In the genomic region with DNA sequence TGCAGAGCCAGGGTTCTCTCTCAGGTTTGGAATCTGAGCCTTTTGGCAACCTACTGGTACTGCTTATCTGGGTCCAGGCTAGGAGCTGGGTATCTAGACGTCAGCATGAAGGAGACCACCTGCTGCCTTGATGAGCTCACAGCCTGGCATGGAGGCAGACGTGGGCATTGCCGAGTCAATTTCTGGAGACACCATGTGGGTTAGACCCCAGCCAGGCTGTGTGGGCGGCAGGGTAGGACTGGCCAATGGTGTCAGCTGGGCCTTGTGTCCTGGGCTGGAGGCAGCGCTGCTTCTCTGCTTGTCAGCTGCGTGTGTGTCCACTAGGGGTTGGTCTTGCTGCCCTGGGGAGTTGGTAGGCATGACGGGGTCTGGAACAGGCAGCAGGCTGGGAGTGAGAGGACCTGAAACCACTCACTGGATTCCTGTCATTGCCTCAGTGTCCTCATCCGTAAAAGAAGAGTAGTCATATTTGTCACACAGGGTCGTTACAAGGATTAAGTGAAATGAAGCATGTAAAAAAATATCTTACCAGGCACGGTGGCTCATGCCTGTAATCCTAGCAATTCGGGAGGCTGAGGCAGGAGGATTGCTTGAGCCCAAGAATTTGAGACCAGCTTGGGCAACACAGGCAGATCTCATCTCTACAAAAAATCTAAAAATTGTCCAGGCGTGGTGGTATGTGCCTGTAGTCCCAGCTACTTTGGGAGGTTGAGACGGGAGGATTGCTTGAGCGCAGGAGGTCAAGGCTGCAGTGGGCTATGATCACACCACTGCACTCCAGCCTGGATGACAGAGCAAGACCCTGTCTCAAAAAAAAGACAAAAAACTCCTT, we compare ENCODE assay signal across 13 cellular contexts. TPM values are rescaled to one million over a fixed set of nuclear protein-coding genes. Genes with fewer than 3 reads are reported as not detected.
DNase-seq lines count a peak whose midpoint lies in the region; ATAC-seq, FAIRE-seq and TF ChIP-seq lines count a peak whose summit lies in the region.
"Had no signal": no experiment of that assay in that cellular context is flagged by ENCODE, and none has a peak within 500 bp of the region (broad histone marks: within the 10 kb centered on the region; RNA-seq: fewer than 3 reads in every experiment).

No MANE protein-coding gene starts in this region.

- H3K14ac ChIP-seq in H1 (ENCODE audit: insufficient read length) = no peak overlapping the region

- peak overlapping the region; percentile 82; the same call in 1 of the 2 replicates for H2BK12ac ChIP-seq in H1 (ENCODE audit: low read depth, low read length)

- no peak overlapping the region for H4K8ac ChIP-seq in H1 (ENCODE audit: extremely low read depth, insufficient read depth, low read length)

- peak overlapping the region; percentile 6; the same call in 1 of the 2 replicates for H2BK5ac ChIP-seq in H1 (ENCODE audit: low read depth, low read length)

- no peaks in the 10 kb centered on the region for H3K23me2 ChIP-seq in H1 (ENCODE audit: low read depth, low read length)

- H3K9me3 Mint-ChIP-seq in activated naive CD4-positive, alpha-beta T cell treated with anti-CD3 and anti-CD28 coated beads, Interleukin-2, amount 10 ng/mL, durations not matched to agents 7 days and 5 days = no peaks in the 10 kb centered on the region
- H3K9me3 Mint-ChIP-seq in activated naive CD4-positive, alpha-beta T cell treated with anti-CD3 and anti-CD28 coated beads, Interleukin-2, amount 50 U/mL, for 72 hours = no peaks in the 10 kb centered on the region
- H3K9me3 Mint-ChIP-seq in mesothelial cell of epicardium = no peaks in the 10 kb centered on the region

- no peaks in the 10 kb centered on the region for H3K36me3 ChIP-seq in H1 (ENCODE audit: control insufficient read depth in 2 of 4, insufficient read depth in 4 of 4, low read length in 3 of 4)
- H3K36me3 ChIP-seq in vagina = no peaks in the 10 kb centered on the region

- no peaks in the 10 kb centered on the region for H3K9me3 ChIP-seq in H1 (ENCODE audit: insufficient read depth in 2 of 2, low read depth in 1 of 2, low read length in 1 of 2)
- no peaks in the 10 kb centered on the region for H3K9me3 ChIP-seq in vagina

- H4K5ac ChIP-seq in H1 (ENCODE audit: insufficient read length, low read depth, low read length) = no peak overlapping the region

- TF ChIP-seq CTCF in H1 (IDR thresholded peaks at IDR 0.05; ENCODE audit: control extremely low read depth in 1 of 3, insufficient read depth in 1 of 3, low read depth in 1 of 3, low read length in 3 of 3) (peak; percentile 53 to 67 (median 57)), mesothelial cell of epicardium (IDR thresholded peaks at IDR 0.05; ENCODE audit: unreplicated experiment) (no peak), vagina (IDR thresholded peaks at IDR 0.05) (no peak)

- no peak overlapping the region for H2AFZ ChIP-seq in H1 (ENCODE audit: low read length)

- H3K4me3 ChIP-seq in H1 (ENCODE audit: extremely low read depth in 1 of 4, insufficient read depth in 2 of 4, low read depth in 3 of 4, low read length in 4 of 4) = no peak overlapping the region
- H3K4me3 ChIP-seq in vagina = no peak overlapping the region

- H3K4me3 Mint-ChIP-seq in activated naive CD4-positive, alpha-beta T cell treated with anti-CD3 and anti-CD28 coated beads, Interleukin-2, amount 10 ng/mL, durations not matched to agents 7 days and 5 days = no peak overlapping the region
- no peak overlapping the region for H3K4me3 Mint-ChIP-seq in mesothelial cell of epicardium
- H3K4me3 Mint-ChIP-seq: activated naive CD8-positive, alpha-beta T cell had no signal

- peak overlapping the region; percentile 88 for H3K4ac ChIP-seq in H1 (replicated peaks; ENCODE audit: insufficient read length, low read depth, low read length)

- H2BK20ac ChIP-seq in H1 (ENCODE audit: low read length) = no peak overlapping the region; the same call in 1 of the 2 replicates

- peaks cover 11% of the 10 kb centered on the region for H3K4me1 Mint-ChIP-seq in activated naive CD4-positive, alpha-beta T cell treated with anti-CD3 and anti-CD28 coated beads, Interleukin-2, amount 10 ng/mL, durations not matched to agents 7 days and 5 days
- H3K4me1 Mint-ChIP-seq in mesothelial cell of epicardium = peaks cover 43% of the 10 kb centered on the region

- peak; percentile 23 to 45; a peak in 2 of 4 replicates for TF ChIP-seq RAD21 in H1 (IDR thresholded peaks at IDR 0.05 in 1 of 2, conservative IDR thresholded peaks at IDR 0.05 in 1 of 2; ENCODE audit: low read depth in 2 of 2, low read length in 2 of 2)

- H3K18ac ChIP-seq in H1 (ENCODE audit: extremely low read depth, low read length) = no peak overlapping the region

- no peak for DNase-seq in activated naive CD4-positive, alpha-beta T cell treated with anti-CD3 and anti-CD28 coated beads, Interleukin-2, amount 10 ng/mL, durations not matched to agents 7 days and 5 days
- DNase-seq in activated naive CD4-positive, alpha-beta T cell treated with anti-CD3 and anti-CD28 coated beads, Interleukin-2, amount 50 U/mL, for 72 hours (ENCODE audit: low spot score in 2 of 2) = no peak
- DNase-seq in H1 (ENCODE audit: low read depth in 1 of 2, low spot score in 2 of 2) = no peak
- no peak for DNase-seq in mesothelial cell of epicardium (ENCODE audit: low spot score in 2 of 2, unreplicated experiment in 2 of 2)
- DNase-seq in vagina (ENCODE audit: extremely low spot score in 2 of 2) = no peak
- DNase-seq in SHP77 treated with DMSO at 0.1 percent for 48 hours (lab: John Stamatoyannopoulos, UW) = no peak
- DNase-seq: activated CD4-positive, alpha-beta T cell treated with anti-CD3 and anti-CD28 coated beads, Interleukin-2, amount 50 U/mL, for 1 hour; NCI-H2107 had no signal

- H2BK120ac ChIP-seq in H1 (replicated peaks; ENCODE audit: low read depth, low read length) = no peak overlapping the region

- no peak overlapping the region for H3K4me2 ChIP-seq in H1 (ENCODE audit: insufficient read depth in 1 of 2, low read depth in 2 of 2, low read length in 2 of 2)

- H3K27ac ChIP-seq in H1 (ENCODE audit: low read depth, low read length) (no peak overlapping the region), vagina (peak overlapping the region; percentile 93)

- H4K20me1 ChIP-seq in H1 (replicated peaks in 1 of 2; ENCODE audit: control insufficient read depth in 1 of 2, insufficient read depth in 2 of 2, low read length in 2 of 2) = no peaks in the 10 kb centered on the region

- no peak for ATAC-seq in activated naive CD4-positive, alpha-beta T cell treated with anti-CD3 and anti-CD28 coated beads, Interleukin-2, amount 50 U/mL, for 72 hours
- ATAC-seq in GM19397 (IDR thresholded peaks at IDR 0.05; ENCODE audit: unreplicated experiment) (no peak), HG02981 (IDR thresholded peaks at IDR 0.05; ENCODE audit: unreplicated experiment) (no peak)

- H3K27me3 Mint-ChIP-seq in activated naive CD4-positive, alpha-beta T cell treated with anti-CD3 and anti-CD28 coated beads, Interleukin-2, amount 10 ng/mL, durations not matched to agents 7 days and 5 days = no peaks in the 10 kb centered on the region
- no peaks in the 10 kb centered on the region for H3K27me3 Mint-ChIP-seq in mesothelial cell of epicardium (ENCODE audit: low read depth)
- H3K27me3 Mint-ChIP-seq: activated naive CD8-positive, alpha-beta T cell had no signal

- FAIRE-seq in H1 (lab: Jason Lieb, UNC) = no peak

- H3K4me1 ChIP-seq in H1 (replicated peaks in 1 of 4; ENCODE audit: control insufficient read depth in 3 of 4, insufficient read depth in 4 of 4, low read length in 3 of 4) (peaks cover 0 to 21% (median 8%) of the 10 kb centered on the region in 4 experiments; a peak in 6 of 7 replicates), vagina (peaks cover 54% of the 10 kb centered on the region)

- TF ChIP-seq POLR2A in H1 (IDR thresholded peaks at IDR 0.05; ENCODE audit: control extremely low read depth in 1 of 2, low read depth in 2 of 2, low read length in 2 of 2) = no peak
- TF ChIP-seq POLR2A in vagina (IDR thresholded peaks at IDR 0.05) = no peak

- CTCF ChIA-PET in activated naive CD4-positive, alpha-beta T cell treated with anti-CD3 and anti-CD28 coated beads, Interleukin-2, amount 10 ng/mL, durations not matched to agents 7 days and 5 days (lab: Charles Lee) = interaction anchor here (2.5 kb wide), 1 partner anchor 11 kb away, joined by 5 read pairs; no protein-coding TSS in a partner anchor
- CTCF ChIA-PET in H1 (lab: Charles Lee; ENCODE audit: partially characterized antibody) = interaction anchor here (0.8 to 14.7 kb wide), 15 partner anchors 12 to 161 kb away, joined by 3 to 388 read pairs (median 5); a partner anchor contains a TSS

- H3K27me3 ChIP-seq in H1 (replicated peaks in 1 of 4; ENCODE audit: control insufficient read depth in 3 of 4, extremely low read depth in 1 of 4, insufficient read depth in 3 of 4, low read length in 3 of 4) (no peaks in the 10 kb centered on the region), vagina (no peaks in the 10 kb centered on the region)

- H4K91ac ChIP-seq in H1 (replicated peaks; ENCODE audit: insufficient read length, low read length) = no peak overlapping the region

- no peak for TF ChIP-seq EP300 in H1 (IDR thresholded peaks at IDR 0.05; ENCODE audit: borderline replicate concordance in 1 of 2, low read depth in 2 of 2, low read length in 2 of 2)

- no peak overlapping the region for H2AK5ac ChIP-seq in H1 (ENCODE audit: low read depth, low read length)

- WGBS in H1 (ENCODE audit: extremely low coverage in 1 of 2, insufficient coverage in 1 of 2, insufficient read length in 1 of 2, insufficient replicate concordance in 2 of 2, low coverage in 1 of 2, low lambda C conversion rate in 2 of 2, missing lambda C conversion rate in 1 of 2), 2 experiments = 90% methylated on average over 14 of the region's 14 CpGs; no CpG with 5 or more reads in 1 of the 2 experiments

- no peaks in the 10 kb centered on the region for H3K36me3 Mint-ChIP-seq in activated naive CD4-positive, alpha-beta T cell treated with anti-CD3 and anti-CD28 coated beads, Interleukin-2, amount 10 ng/mL, durations not matched to agents 7 days and 5 days
- H3K36me3 Mint-ChIP-seq in activated naive CD4-positive, alpha-beta T cell treated with anti-CD3 and anti-CD28 coated beads, Interleukin-2, amount 50 U/mL, for 72 hours = no peaks in the 10 kb centered on the region
- H3K36me3 Mint-ChIP-seq in mesothelial cell of epicardium = no peaks in the 10 kb centered on the region
- H3K36me3 Mint-ChIP-seq: activated naive CD8-positive, alpha-beta T cell had no signal

- H3K56ac ChIP-seq in H1 (replicated peaks; ENCODE audit: insufficient read length, low read depth, low read length) = no peak overlapping the region

- intact Hi-C loops in vagina (cut with DNase I) = loop anchor here (5.0 kb wide), 1 partner anchor 44 kb away; a partner anchor contains a TSS

- POLR2A ChIA-PET in H1 (lab: Charles Lee; ENCODE audit: partially characterized antibody) = interaction anchor here (1.1 to 2.0 kb wide), 5 partner anchors 9 to 86 kb away, joined by 3 to 12 read pairs (median 4); no protein-coding TSS in a partner anchor

- peaks cover 0 to 6% of the 10 kb centered on the region in 2 experiments; a peak in 1 of 4 replicates for H3K79me2 ChIP-seq in H1 (ENCODE audit: control insufficient read depth in 1 of 2, insufficient read depth in 2 of 2, low read length in 2 of 2)

- H3K23ac ChIP-seq in H1 (ENCODE audit: insufficient read length) = no peak overlapping the region

- H2BK15ac ChIP-seq in H1 (ENCODE audit: low read length) = peak overlapping the region; percentile 89; the same call in 1 of the 2 replicates

- peaks cover 2% of the 10 kb centered on the region; the same call in 1 of the 2 replicates for H3K79me1 ChIP-seq in H1 (ENCODE audit: low read depth, low read length)

- peak overlapping the region; percentile 33 for H3K27ac Mint-ChIP-seq in activated naive CD4-positive, alpha-beta T cell treated with anti-CD3 and anti-CD28 coated beads, Interleukin-2, amount 10 ng/mL, durations not matched to agents 7 days and 5 days
- H3K27ac Mint-ChIP-seq in activated naive CD4-positive, alpha-beta T cell treated with anti-CD3 and anti-CD28 coated beads, Interleukin-2, amount 50 U/mL, for 72 hours = no peak overlapping the region
- peak overlapping the region; percentile 44 for H3K27ac Mint-ChIP-seq in mesothelial cell of epicardium
- H3K27ac Mint-ChIP-seq: activated naive CD8-positive, alpha-beta T cell had no signal

- no peak overlapping the region for H3K9ac ChIP-seq in H1 (replicated peaks in 1 of 4; ENCODE audit: extremely low read depth in 1 of 4, low read depth in 3 of 4, low read length in 3 of 4)

RNA-seq across cellular contexts. Expression of a gene that starts 31.7 kb away (rescaled TPM):
- total RNA-seq in activated naive CD4-positive, alpha-beta T cell treated with anti-CD3 and anti-CD28 coated beads, Interleukin-2, amount 50 U/mL, for 72 hours = under 1 TPM; 0.25 to 0.39 TPM
- not detected in 2 replicates for total RNA-seq in H1 (2021; fragmentation: NEBNext Ultra II Directional; extraction: Animal tissue kit (Norgen Biotek cat#: 25700))
- not detected in 2 replicates for polyA plus RNA-seq in H1 (2011; rRNA removed)
- polyA plus RNA-seq in H1 (2011; cell fraction: cytosol; rRNA removed) = not detected
- not detected for polyA plus RNA-seq in H1 (2011; cell fraction: nucleus; rRNA removed)
- polyA plus RNA-seq in H1 (2012, experiment 1 of 2) = not detected in 4 replicates
- not detected for polyA plus RNA-seq in H1 (2012, experiment 2 of 2)
- polyA plus RNA-seq in H1 (2013, experiment 1 of 2) = not detected
- polyA plus RNA-seq in H1 (2013, experiment 2 of 2) = not detected
- not detected in 2 replicates for polyA minus RNA-seq in H1 (2011; rRNA and poly(A)+ RNA removed)
- polyA minus RNA-seq in H1 (2011; cell fraction: cytosol; rRNA and poly(A)+ RNA removed) = not detected
- polyA minus RNA-seq in H1 (2011; cell fraction: nucleus; rRNA and poly(A)+ RNA removed) = not detected
- total RNA-seq in mesothelial cell of epicardium (0.20 to 0.24 TPM (median 0.20 TPM) in 3 replicates), vagina (not detected)
- total RNA-seq: mononuclear cell had no signal

RNA-seq across cellular contexts. Expression of a gene that starts 42.2 kb away (rescaled TPM):
- 1 to 10 TPM; 1.9 to 3.5 TPM for total RNA-seq in activated naive CD4-positive, alpha-beta T cell treated with anti-CD3 and anti-CD28 coated beads, Interleukin-2, amount 50 U/mL, for 72 hours
- total RNA-seq in H1 (2021; fragmentation: NEBNext Ultra II Directional; extraction: Animal tissue kit (Norgen Biotek cat#: 25700)) = 22.3 and 23.1 TPM in 2 replicates
- 36.2 and 48.8 TPM in 2 replicates for polyA plus RNA-seq in H1 (2011; rRNA removed)
- 32.2 TPM for polyA plus RNA-seq in H1 (2011; cell fraction: cytosol; rRNA removed)
- 27.8 TPM for polyA plus RNA-seq in H1 (2011; cell fraction: nucleus; rRNA removed)
- 11.7 to 21.5 TPM (median 19.8 TPM) in 4 replicates for polyA plus RNA-seq in H1 (2012, experiment 1 of 2)
- polyA plus RNA-seq in H1 (2012, experiment 2 of 2) = 25.5 TPM
- 17.5 TPM for polyA plus RNA-seq in H1 (2013, experiment 1 of 2)
- 17.5 TPM for polyA plus RNA-seq in H1 (2013, experiment 2 of 2)
- polyA minus RNA-seq in H1 (2011; rRNA and poly(A)+ RNA removed) = 6.4 and 7.2 TPM in 2 replicates
- 15.3 TPM for polyA minus RNA-seq in H1 (2011; cell fraction: cytosol; rRNA and poly(A)+ RNA removed)
- 10.8 TPM for polyA minus RNA-seq in H1 (2011; cell fraction: nucleus; rRNA and poly(A)+ RNA removed)
- total RNA-seq in mesothelial cell of epicardium = 9.1 to 9.4 TPM (median 9.4 TPM) in 3 replicates
- 18.4 TPM for total RNA-seq in vagina

RNA-seq across cellular contexts. Expression of a gene that starts 42.7 kb away (rescaled TPM):
- 100 to 1,000 TPM in 1 of 2 donors, 10 to 100 TPM in 1; 74.2 to 125 TPM for total RNA-seq in activated naive CD4-positive, alpha-beta T cell treated with anti-CD3 and anti-CD28 coated beads, Interleukin-2, amount 50 U/mL, for 72 hours
- 128 and 130 TPM in 2 replicates for total RNA-seq in H1 (2021; fragmentation: NEBNext Ultra II Directional; extraction: Animal tissue kit (Norgen Biotek cat#: 25700))
- 221 and 228 TPM in 2 replicates for polyA plus RNA-seq in H1 (2011; rRNA removed)
- polyA plus RNA-seq in H1 (2011; cell fraction: cytosol; rRNA removed) = 183 TPM
- polyA plus RNA-seq in H1 (2011; cell fraction: nucleus; rRNA removed) = 470 TPM
- polyA plus RNA-seq in H1 (2012, experiment 1 of 2) = 107 to 133 TPM (median 128 TPM) in 4 replicates
- 131 TPM for polyA plus RNA-seq in H1 (2012, experiment 2 of 2)
- polyA plus RNA-seq in H1 (2013, experiment 1 of 2) = 125 TPM
- 122 TPM for polyA plus RNA-seq in H1 (2013, experiment 2 of 2)
- 326 and 376 TPM in 2 replicates for polyA minus RNA-seq in H1 (2011; rRNA and poly(A)+ RNA removed)
- polyA minus RNA-seq in H1 (2011; cell fraction: cytosol; rRNA and poly(A)+ RNA removed) = 92.1 TPM
- polyA minus RNA-seq in H1 (2011; cell fraction: nucleus; rRNA and poly(A)+ RNA removed) = 160 TPM
- total RNA-seq in mesothelial cell of epicardium (82.5 to 88.1 TPM (median 84.9 TPM) in 3 replicates), vagina (92.6 TPM)

RNA-seq across cellular contexts. Expression of a gene that starts 43.3 kb away (rescaled TPM):
- total RNA-seq in activated naive CD4-positive, alpha-beta T cell treated with anti-CD3 and anti-CD28 coated beads, Interleukin-2, amount 50 U/mL, for 72 hours = not detected
- total RNA-seq in H1 (2021; fragmentation: NEBNext Ultra II Directional; extraction: Animal tissue kit (Norgen Biotek cat#: 25700)) = 0.28 and 0.29 TPM in 2 replicates
- polyA plus RNA-seq in H1 (2011; rRNA removed) = 0.57 and 1.00 TPM in 2 replicates
- 0.53 TPM for polyA plus RNA-seq in H1 (2011; cell fraction: cytosol; rRNA removed)
- polyA plus RNA-seq in H1 (2011; cell fraction: nucleus; rRNA removed) = 0.47 TPM
- 0.19 to 0.74 TPM (median 0.51 TPM) in 4 replicates for polyA plus RNA-seq in H1 (2012, experiment 1 of 2)
- 0.42 TPM for polyA plus RNA-seq in H1 (2012, experiment 2 of 2)
- polyA plus RNA-seq in H1 (2013, experiment 1 of 2) = 0.26 TPM
- 0.17 TPM for polyA plus RNA-seq in H1 (2013, experiment 2 of 2)
- polyA minus RNA-seq in H1 (2011; rRNA and poly(A)+ RNA removed) = 0.50 and 0.63 TPM in 2 replicates
- not detected for polyA minus RNA-seq in H1 (2011; cell fraction: cytosol; rRNA and poly(A)+ RNA removed)
- 0.80 TPM for polyA minus RNA-seq in H1 (2011; cell fraction: nucleus; rRNA and poly(A)+ RNA removed)
- total RNA-seq in mesothelial cell of epicardium (0.31 to 0.50 TPM (median 0.40 TPM) in 3 replicates), vagina (0.98 TPM)
- total RNA-seq: mononuclear cell had no signal

RNA-seq across cellular contexts. Expression of a gene that starts 48.6 kb away (rescaled TPM):
- total RNA-seq in activated naive CD4-positive, alpha-beta T cell treated with anti-CD3 and anti-CD28 coated beads, Interleukin-2, amount 50 U/mL, for 72 hours = not detected
- total RNA-seq in H1 (2021; fragmentation: NEBNext Ultra II Directional; extraction: Animal tissue kit (Norgen Biotek cat#: 25700)) = not detected in 2 replicates
- 0.05 TPM in 1 of 2 replicates, not detected in the other for polyA plus RNA-seq in H1 (2011; rRNA removed)
- 0.08 TPM for polyA plus RNA-seq in H1 (2011; cell fraction: cytosol; rRNA removed)
- 0.09 TPM for polyA plus RNA-seq in H1 (2011; cell fraction: nucleus; rRNA removed)
- polyA plus RNA-seq in H1 (2012, experiment 1 of 2) = not detected in 4 replicates
- polyA plus RNA-seq in H1 (2012, experiment 2 of 2) = not detected
- polyA plus RNA-seq in H1 (2013, experiment 1 of 2) = not detected
- polyA plus RNA-seq in H1 (2013, experiment 2 of 2) = not detected
- 0.16 and 0.41 TPM in 2 replicates for polyA minus RNA-seq in H1 (2011; rRNA and poly(A)+ RNA removed)
- not detected for polyA minus RNA-seq in H1 (2011; cell fraction: cytosol; rRNA and poly(A)+ RNA removed)
- not detected for polyA minus RNA-seq in H1 (2011; cell fraction: nucleus; rRNA and poly(A)+ RNA removed)
- total RNA-seq in mesothelial cell of epicardium (not detected in 3 replicates), vagina (not detected)
- total RNA-seq: fibroblast of villous mesenchyme, mononuclear cell had no signal

Comparison
In these comparisons a context has a peak if more than half of its experiments do, and no peak if none do; other contexts are left out.
1. H3K27ac Mint-ChIP-seq: peak in activated naive CD4-positive, alpha-beta T cell treated with anti-CD3 and anti-CD28 coated beads, Interleukin-2, amount 10 ng/mL, durations not matched to agents 7 days and 5 days (single experiment) and mesothelial cell of epicardium (single experiment); none in activated naive CD4-positive, alpha-beta T cell treated with anti-CD3 and anti-CD28 coated beads, Interleukin-2, amount 50 U/mL, for 72 hours (0 of 2).
2. CTCF ChIP-seq: peak in H1 (3 of 3); none in mesothelial cell of epicardium (single experiment) and vagina (0 of 3).